ENCODE assay signal across 12 cellular contexts in the genomic region with DNA sequence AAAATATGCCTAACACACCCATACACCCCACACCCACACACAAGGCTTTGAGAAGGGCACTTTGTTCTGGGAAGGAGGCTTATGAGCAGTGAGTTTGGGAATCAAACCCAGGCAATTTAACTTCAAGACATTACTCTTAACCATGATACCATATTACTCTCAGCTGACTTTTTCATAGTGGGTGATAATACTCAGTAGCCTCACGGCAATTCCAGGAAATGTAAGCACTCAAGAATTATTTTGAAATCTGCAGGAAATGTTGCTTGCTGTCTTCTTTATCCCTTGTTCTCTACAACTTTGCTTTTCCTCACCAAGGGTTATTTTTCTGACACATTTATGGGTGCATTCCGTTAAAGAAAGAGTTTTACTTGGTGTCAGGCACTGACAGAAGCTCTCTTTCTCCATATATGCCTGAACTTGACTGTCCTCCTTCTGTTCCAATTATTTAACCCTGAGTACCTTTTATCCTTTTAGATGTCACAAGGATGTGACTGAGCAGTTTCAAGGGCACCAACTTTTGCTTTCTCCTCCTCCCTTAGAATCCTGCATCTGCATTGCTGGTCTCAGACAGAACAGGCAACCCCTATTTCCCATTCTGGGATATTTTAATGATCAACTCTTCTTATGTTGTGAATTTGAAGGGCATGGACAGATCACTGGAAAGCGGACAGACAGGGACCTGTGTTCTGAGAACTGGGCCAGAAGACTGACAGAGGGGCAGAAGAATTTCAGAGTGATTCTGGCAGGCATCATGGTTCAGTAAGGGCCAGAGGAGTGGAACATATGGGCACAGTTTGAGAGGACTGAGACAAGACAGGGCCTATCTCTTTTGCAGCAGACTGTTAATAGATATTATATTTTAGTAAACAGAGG. TPM values are rescaled to one million over a fixed set of nuclear protein-coding genes. Genes with fewer than 3 reads are reported as not detected.
A peak's percentile ranks its signal among the peaks of the same experiment; 100 is the strongest.
DNase-seq lines count a peak whose midpoint lies in the region; ATAC-seq lines count a peak whose summit lies in the region.
"Not testable (repeated sequence)": the region's sequence is repeated elsewhere in the genome, so short reads cannot be mapped to it uniquely, and the experiment has no call there.
"Had no signal": no experiment of that assay in that cellular context is flagged by ENCODE, and none has a peak within 500 bp of the region (broad histone marks: within the 10 kb centered on the region; RNA-seq: fewer than 3 reads in every experiment).

No MANE protein-coding gene starts in this region.

- ATAC-seq in activated T-helper 17 cell treated with anti-CD3 and anti-CD28 coated beads, Interleukin-2, amount 50 U/mL, for 72 hours (replicated peaks) = peak; percentile 54
- ATAC-seq in activated naive CD8-positive, alpha-beta T cell treated with anti-CD3 and anti-CD28 coated beads, Interleukin-2, amount 10 ng/mL, durations not matched to agents 7 days and 5 days (ENCODE audit: low read depth) = peak; percentile 84

- H3K27ac Mint-ChIP-seq in CD4-positive, alpha-beta memory T cell = peak overlapping the region in 5 of 7 donors; percentile 2 to 61 (median 13)
- peak overlapping the region; percentile 76 for H3K27ac Mint-ChIP-seq in T-helper 2 cell treated with Interferon-gamma antibody and Interleukin-4, amounts not matched to agents 5 μg/mL and 100 μg/mL, for 36 hours
- H3K27ac Mint-ChIP-seq in activated CD4-positive, alpha-beta memory T cell treated with anti-CD3 and anti-CD28 coated beads, Interleukin-2, amount 10 ng/mL, durations not matched to agents 7 days and 5 days = peak overlapping the region; percentile 77
- peak overlapping the region; percentile 74 for H3K27ac Mint-ChIP-seq in activated T-helper 17 cell treated with anti-CD3 and anti-CD28 coated beads, Interleukin-2, amount 50 U/mL, for 72 hours
- peak overlapping the region; percentile 83 for H3K27ac Mint-ChIP-seq in activated naive CD8-positive, alpha-beta T cell treated with anti-CD3 and anti-CD28 coated beads, Interleukin-2, amount 10 ng/mL, durations not matched to agents 7 days and 5 days
- peak overlapping the region; percentile 43 for H3K27ac Mint-ChIP-seq in stimulated activated naive CD8-positive, alpha-beta T cell treated with anti-CD3 and anti-CD28 coated beads, Interleukin-15, Interleukin-2, amounts not matched to agents 100 ng/mL and 50 ng/mL, for 24 hours

- not testable (repeated sequence) for H3K4me1 ChIP-seq in CD4-positive, alpha-beta memory T cell (ENCODE audit: insufficient read depth, low read length)

- H3K36me3 ChIP-seq in CD4-positive, alpha-beta memory T cell (ENCODE audit: insufficient read depth, low read length) = not testable (repeated sequence)

- H3K36me3 Mint-ChIP-seq in CD4-positive, alpha-beta memory T cell; T-helper 2 cell treated with Interferon-gamma antibody and Interleukin-4, amounts not matched to agents 5 μg/mL and 100 μg/mL, for 36 hours (ENCODE audit: low read depth); activated CD4-positive, alpha-beta memory T cell treated with anti-CD3 and anti-CD28 coated beads, Interleukin-2, amount 10 ng/mL, durations not matched to agents 7 days and 5 days (ENCODE audit: low read depth); activated T-helper 17 cell treated with anti-CD3 and anti-CD28 coated beads, Interleukin-2, amount 50 U/mL, for 72 hours (ENCODE audit: low read depth); activated naive CD8-positive, alpha-beta T cell treated with anti-CD3 and anti-CD28 coated beads, Interleukin-2, amount 10 ng/mL, durations not matched to agents 7 days and 5 days; stimulated activated naive CD8-positive, alpha-beta T cell treated with anti-CD3 and anti-CD28 coated beads, Interleukin-15, Interleukin-2, amounts not matched to agents 100 ng/mL and 50 ng/mL, for 24 hours (ENCODE audit: low read depth): not testable (repeated sequence)

- not testable (repeated sequence) for H3K27me3 ChIP-seq in CD4-positive, alpha-beta memory T cell (ENCODE audit: insufficient read depth, low read length)

- intact Hi-C loops in CD4-positive, alpha-beta memory T cell (cut with micrococcal nuclease) = not testable (repeated sequence)

- H3K9me3 ChIP-seq in CD4-positive, alpha-beta memory T cell (ENCODE audit: control insufficient read depth in 1 of 2, low read length in 2 of 2) = not testable (repeated sequence)

- CTCF ChIA-PET in CD4-positive, alpha-beta memory T cell (lab: Charles Lee; ENCODE audit: partially characterized antibody); activated CD4-positive, alpha-beta memory T cell treated with anti-CD3 and anti-CD28 coated beads, Interleukin-2, amount 10 ng/mL, durations not matched to agents 7 days and 5 days (lab: Charles Lee): not testable (repeated sequence)

- not testable (repeated sequence) for H3K9me3 Mint-ChIP-seq in CD4-positive, alpha-beta memory T cell; T-helper 2 cell treated with Interferon-gamma antibody and Interleukin-4, amounts not matched to agents 5 μg/mL and 100 μg/mL, for 36 hours; activated CD4-positive, alpha-beta memory T cell treated with anti-CD3 and anti-CD28 coated beads, Interleukin-2, amount 10 ng/mL, durations not matched to agents 7 days and 5 days; activated T-helper 17 cell treated with anti-CD3 and anti-CD28 coated beads, Interleukin-2, amount 50 U/mL, for 72 hours; activated naive CD8-positive, alpha-beta T cell treated with anti-CD3 and anti-CD28 coated beads, Interleukin-2, amount 10 ng/mL, durations not matched to agents 7 days and 5 days; stimulated activated naive CD8-positive, alpha-beta T cell treated with anti-CD3 and anti-CD28 coated beads, Interleukin-15, Interleukin-2, amounts not matched to agents 100 ng/mL and 50 ng/mL, for 24 hours

- not testable (repeated sequence) for H3K27ac ChIP-seq in CD4-positive, alpha-beta memory T cell (ENCODE audit: low read depth, low read length)

- peaks cover 10 to 19% (median 12%) of the 10 kb centered on the region in 4 donors for H3K4me1 Mint-ChIP-seq in CD4-positive, alpha-beta memory T cell
- peaks cover 26% of the 10 kb centered on the region for H3K4me1 Mint-ChIP-seq in T-helper 2 cell treated with Interferon-gamma antibody and Interleukin-4, amounts not matched to agents 5 μg/mL and 100 μg/mL, for 36 hours (ENCODE audit: low read depth)
- peaks cover 33% of the 10 kb centered on the region for H3K4me1 Mint-ChIP-seq in activated CD4-positive, alpha-beta memory T cell treated with anti-CD3 and anti-CD28 coated beads, Interleukin-2, amount 10 ng/mL, durations not matched to agents 7 days and 5 days
- H3K4me1 Mint-ChIP-seq in activated T-helper 17 cell treated with anti-CD3 and anti-CD28 coated beads, Interleukin-2, amount 50 U/mL, for 72 hours = peaks cover 13% of the 10 kb centered on the region
- H3K4me1 Mint-ChIP-seq in activated naive CD8-positive, alpha-beta T cell treated with anti-CD3 and anti-CD28 coated beads, Interleukin-2, amount 10 ng/mL, durations not matched to agents 7 days and 5 days = peaks cover 18% of the 10 kb centered on the region
- peaks cover 14% of the 10 kb centered on the region for H3K4me1 Mint-ChIP-seq in stimulated activated naive CD8-positive, alpha-beta T cell treated with anti-CD3 and anti-CD28 coated beads, Interleukin-15, Interleukin-2, amounts not matched to agents 100 ng/mL and 50 ng/mL, for 24 hours (ENCODE audit: low read depth)

- peak overlapping the region in 4 of 8 donors; percentile 1 to 55 (median 20) for H3K4me3 Mint-ChIP-seq in CD4-positive, alpha-beta memory T cell
- peak overlapping the region; percentile 59 for H3K4me3 Mint-ChIP-seq in T-helper 2 cell treated with Interferon-gamma antibody and Interleukin-4, amounts not matched to agents 5 μg/mL and 100 μg/mL, for 36 hours
- H3K4me3 Mint-ChIP-seq in activated CD4-positive, alpha-beta memory T cell treated with anti-CD3 and anti-CD28 coated beads, Interleukin-2, amount 10 ng/mL, durations not matched to agents 7 days and 5 days = peak overlapping the region; percentile 11
- peak overlapping the region; percentile 66 for H3K4me3 Mint-ChIP-seq in activated T-helper 17 cell treated with anti-CD3 and anti-CD28 coated beads, Interleukin-2, amount 50 U/mL, for 72 hours
- H3K4me3 Mint-ChIP-seq in activated naive CD8-positive, alpha-beta T cell treated with anti-CD3 and anti-CD28 coated beads, Interleukin-2, amount 10 ng/mL, durations not matched to agents 7 days and 5 days = peak overlapping the region; percentile 54
- H3K4me3 Mint-ChIP-seq in stimulated activated naive CD8-positive, alpha-beta T cell treated with anti-CD3 and anti-CD28 coated beads, Interleukin-15, Interleukin-2, amounts not matched to agents 100 ng/mL and 50 ng/mL, for 24 hours = not testable (repeated sequence)

- DNase-seq in CD4-positive, alpha-beta memory T cell; T-helper 2 cell treated with Interferon-gamma antibody and Interleukin-4, amounts not matched to agents 5 μg/mL and 100 μg/mL, for 36 hours (ENCODE audit: low spot score); activated CD4-positive, alpha-beta memory T cell treated with anti-CD3 and anti-CD28 coated beads, Interleukin-2, amount 10 ng/mL, durations not matched to agents 7 days and 5 days; activated naive CD8-positive, alpha-beta T cell treated with anti-CD3 and anti-CD28 coated beads, Interleukin-2, amount 10 ng/mL, durations not matched to agents 7 days and 5 days: not testable (repeated sequence)
- peak; percentile 13 for DNase-seq in NCI-H2171 treated with DMSO at 0.1 percent for 48 hours (lab: John Stamatoyannopoulos, UW)
- DNase-seq in foreskin melanocyte = peak; percentile 3

- H3K27me3 Mint-ChIP-seq in CD4-positive, alpha-beta memory T cell; activated CD4-positive, alpha-beta memory T cell treated with anti-CD3 and anti-CD28 coated beads, Interleukin-2, amount 10 ng/mL, durations not matched to agents 7 days and 5 days; activated T-helper 17 cell treated with anti-CD3 and anti-CD28 coated beads, Interleukin-2, amount 50 U/mL, for 72 hours; stimulated activated naive CD8-positive, alpha-beta T cell treated with anti-CD3 and anti-CD28 coated beads, Interleukin-15, Interleukin-2, amounts not matched to agents 100 ng/mL and 50 ng/mL, for 24 hours: not testable (repeated sequence)
- H3K27me3 Mint-ChIP-seq in T-helper 2 cell treated with Interferon-gamma antibody and Interleukin-4, amounts not matched to agents 5 μg/mL and 100 μg/mL, for 36 hours (ENCODE audit: low read depth) = peaks cover 12% of the 10 kb centered on the region
- H3K27me3 Mint-ChIP-seq in activated naive CD8-positive, alpha-beta T cell treated with anti-CD3 and anti-CD28 coated beads, Interleukin-2, amount 10 ng/mL, durations not matched to agents 7 days and 5 days = peaks cover 12% of the 10 kb centered on the region

- POLR2A ChIA-PET in CD4-positive, alpha-beta memory T cell (lab: Charles Lee; ENCODE audit: partially characterized antibody); activated CD4-positive, alpha-beta memory T cell treated with anti-CD3 and anti-CD28 coated beads, Interleukin-2, amount 10 ng/mL, durations not matched to agents 7 days and 5 days (lab: Charles Lee); activated naive CD8-positive, alpha-beta T cell treated with anti-CD3 and anti-CD28 coated beads, Interleukin-2, amount 10 ng/mL, durations not matched to agents 7 days and 5 days (lab: Charles Lee): not testable (repeated sequence)

- H3K4me3 ChIP-seq in CD4-positive, alpha-beta memory T cell (ENCODE audit: low read length in 2 of 2) = not testable (repeated sequence)

RNA-seq across cellular contexts. Expression of gene FAM178B, which starts 36.9 kb away (rescaled TPM):
- 1 to 10 TPM in 1 of 2 experiments, under 1 TPM in 1; 0.73 to 1.0 TPM for total RNA-seq in CD4-positive, alpha-beta memory T cell
- not detected for polyA plus RNA-seq in CD4-positive, alpha-beta memory T cell
- under 1 TPM; 0.48 to 0.65 TPM for total RNA-seq in activated CD4-positive, alpha-beta memory T cell treated with anti-CD3 and anti-CD28 coated beads, Interleukin-2, amount 10 ng/mL, durations not matched to agents 7 days and 5 days
- total RNA-seq in activated T-helper 17 cell treated with anti-CD3 and anti-CD28 coated beads, Interleukin-2, amount 50 U/mL, for 72 hours = not detected
- under 1 TPM; 0.75 to 0.94 TPM for total RNA-seq in activated naive CD8-positive, alpha-beta T cell treated with anti-CD3 and anti-CD28 coated beads, Interleukin-2, amount 10 ng/mL, durations not matched to agents 7 days and 5 days
- total RNA-seq: Calu3, HepG2, HT-29, NCI-H460 had no signal
- polyA plus RNA-seq: HepG2 had no signal

Comparison
In these comparisons a context has a peak if more than half of its experiments do, and no peak if none do; other contexts are left out.
1. H3K27ac Mint-ChIP-seq: peak in every context shown above with its lines; median percentile 83 in activated naive CD8-positive, alpha-beta T cell treated with anti-CD3 and anti-CD28 coated beads, Interleukin-2, amount 10 ng/mL, durations not matched to agents 7 days and 5 days; 77 in activated CD4-positive, alpha-beta memory T cell treated with anti-CD3 and anti-CD28 coated beads, Interleukin-2, amount 10 ng/mL, durations not matched to agents 7 days and 5 days; 76 in T-helper 2 cell treated with Interferon-gamma antibody and Interleukin-4, amounts not matched to agents 5 μg/mL and 100 μg/mL, for 36 hours; 74 in activated T-helper 17 cell treated with anti-CD3 and anti-CD28 coated beads, Interleukin-2, amount 50 U/mL, for 72 hours; 43 in stimulated activated naive CD8-positive, alpha-beta T cell treated with anti-CD3 and anti-CD28 coated beads, Interleukin-15, Interleukin-2, amounts not matched to agents 100 ng/mL and 50 ng/mL, for 24 hours; 13 in CD4-positive, alpha-beta memory T cell.